Comparison of ENCODE assay signal across 8 cellular contexts in genomic region chr17:20992987-20993862, GRCh38. TPM values are rescaled to one million over a fixed set of nuclear protein-coding genes. Genes with fewer than 3 reads are reported as not detected.
DNase-seq lines count a peak whose midpoint lies in the region; ATAC-seq, FAIRE-seq and TF ChIP-seq lines count a peak whose summit lies in the region.

No MANE protein-coding gene starts in this region.

- peak overlapping the region; percentile 56 for H3K27ac ChIP-seq in RWPE1
- H3K27ac ChIP-seq in temporal lobe (ENCODE audit: low read depth, low read length) = peak overlapping the region; percentile 92

- ATAC-seq in HG03097 (IDR thresholded peaks at IDR 0.05; ENCODE audit: low FRiP score, unreplicated experiment) = no peak

- no peak for FAIRE-seq in D721Med (lab: Jason Lieb, UNC)

- DNase-seq in D721Med (ENCODE audit: insufficient read length, low spot score) (peak; percentile 98), HS-27A (ENCODE audit: low read depth) (peak; percentile 53), RWPE1 (ENCODE audit: low spot score) (peak; percentile 88), foreskin melanocyte (peak; percentile 98), nucleus accumbens (lab: John Stamatoyannopoulos, UW) (peak in 48 of 56 donors; percentile 31 to 87 (median 70))
- peak; percentile 29 for DNase-seq in activated gamma-delta T cell treated with anti-CD3 and anti-CD28 coated beads, Interleukin-2, amount 50 U/mL, for 16 hours (ENCODE audit: low read depth)

- CTCF ChIA-PET in RWPE1 (lab: Yijun Ruan, JAX) = interaction anchor here (0.6 to 1.3 kb wide), 10 partner anchors 11 to 820 kb away, joined by 3 to 11 read pairs (median 4); no protein-coding TSS in a partner anchor

- POLR2A ChIA-PET in RWPE1 (lab: Yijun Ruan, JAX; ENCODE audit: low non-redundant PET) = interaction anchor here (0.6 kb wide), 1 partner anchor 836 kb away, joined by 3 read pairs; no protein-coding TSS in a partner anchor

- TF ChIP-seq CTCF in D721Med (IDR thresholded peaks at IDR 0.05; ENCODE audit: insufficient read depth, missing control alignments) = peak; percentile 77
- TF ChIP-seq CTCF in RWPE1 (conservative IDR thresholded peaks at IDR 0.05; ENCODE audit: low read depth) = peak; percentile 91

RNA-seq across cellular contexts. Expression of gene USP22, which starts 49.6 kb away (rescaled TPM):
- 273 TPM for total RNA-seq in temporal lobe

Comparison
In these comparisons a context has a peak if more than half of its experiments do, and no peak if none do; other contexts are left out.
1. DNase-seq: peak in every context shown above with its lines; median percentile 98 in D721Med; 98 in foreskin melanocyte; 88 in RWPE1; 70 in nucleus accumbens; 53 in HS-27A; 29 in activated gamma-delta T cell treated with anti-CD3 and anti-CD28 coated beads, Interleukin-2, amount 50 U/mL, for 16 hours.